Comparison of ENCODE assay signal across 27 cellular contexts in genomic region chr6:1324926-1325325, GRCh38. TPM values are rescaled to one million over a fixed set of nuclear protein-coding genes. Genes with fewer than 3 reads are reported as not detected.
A peak's percentile ranks its signal among the peaks of the same experiment; 100 is the strongest.
DNase-seq lines count a peak whose midpoint lies in the region; ATAC-seq, FAIRE-seq and TF ChIP-seq lines count a peak whose summit lies in the region.
"Had no signal": no experiment of that assay in that cellular context is flagged by ENCODE, and none has a peak within 500 bp of the region (broad histone marks: within the 10 kb centered on the region; RNA-seq: fewer than 3 reads in every experiment).

No MANE protein-coding gene starts in this region.

- no peaks in the 10 kb centered on the region for H3K9me3 Mint-ChIP-seq in Caco-2 (ENCODE audit: unreplicated experiment)
- H3K9me3 Mint-ChIP-seq: activated naive CD4-positive, alpha-beta T cell treated with anti-CD3 and anti-CD28 coated beads, Interleukin-2, amount 10 ng/mL, durations not matched to agents 7 days and 5 days; activated T-cell treated with anti-CD3 and anti-CD28 coated beads, Interleukin-2, amount 50 U/mL, for 72 hours had no signal

- peaks cover 11% of the 10 kb centered on the region for H3K36me3 Mint-ChIP-seq in Caco-2 (ENCODE audit: insufficient read depth, unreplicated experiment)
- H3K36me3 Mint-ChIP-seq: activated naive CD4-positive, alpha-beta T cell treated with anti-CD3 and anti-CD28 coated beads, Interleukin-2, amount 10 ng/mL, durations not matched to agents 7 days and 5 days had no signal

- TF ChIP-seq EP300 in HepG2 (IDR thresholded peaks at IDR 0.05; ENCODE audit: low read depth in 2 of 2, low read length in 2 of 2): peak in 1 of 2 experiments; percentile 61; a peak in 1 of 4 replicates
- TF ChIP-seq EP300 in HepG2 (CRISPR knock-in tag; IDR thresholded peaks at IDR 0.05; ENCODE audit: borderline replicate concordance): no peak

- POLR2A ChIA-PET in Caco-2 (lab: Charles Lee) (interaction anchor here (0.8 to 1.5 kb wide), 4 partner anchors 9 to 61 kb away, joined by 3 to 16 read pairs (median 4); no protein-coding TSS in a partner anchor), PC-3 (lab: Charles Lee; ENCODE audit: unreplicated experiment) (interaction anchor here (0.6 kb wide), 1 partner anchor 10 kb away, joined by 3 read pairs; no protein-coding TSS in a partner anchor), HepG2 (lab: Yijun Ruan, JAX) (interaction anchor here (1.1 to 8.2 kb wide), 11 partner anchors 11 to 488 kb away, joined by 3 to 269 read pairs (median 23); partner anchors contain the start of gene FOXQ1)

- H3K79me2 ChIP-seq in PC-3 (ENCODE audit: low read length) (no peaks in the 10 kb centered on the region), HepG2 (ENCODE audit: insufficient read depth, low read length) (no peaks in the 10 kb centered on the region)

- H3K27me3 Mint-ChIP-seq in Caco-2 (ENCODE audit: insufficient read depth, unreplicated experiment): no peaks in the 10 kb centered on the region

- in situ Hi-C loops in HepG2 (cut with HindIII; ENCODE audit: extremely low pct_ligation_motif_present, low pct_unique_long_range_greater_than_20kb): no loop called here

- H3F3A ChIP-seq in PC-3 (ENCODE audit: low read length, unreplicated experiment): no peaks in the 10 kb centered on the region

- peak overlapping the region; percentile 38 for H3K4me3 Mint-ChIP-seq in Caco-2 (ENCODE audit: unreplicated experiment)
- H3K4me3 Mint-ChIP-seq: activated naive CD4-positive, alpha-beta T cell treated with anti-CD3 and anti-CD28 coated beads, Interleukin-2, amount 10 ng/mL, durations not matched to agents 7 days and 5 days; activated T-cell treated with anti-CD3 and anti-CD28 coated beads, Interleukin-2, amount 50 U/mL, for 72 hours; neural crest cell had no signal

- no peak for FAIRE-seq in HepG2 (lab: Jason Lieb, UNC)
- FAIRE-seq: endothelial cell of umbilical vein, urothelium cell line had no signal

- 0 out of 2 replicates have a peak, but pooled peaks cover 2% of the 10 kb centered on the region for H3K9me3 ChIP-seq in Caco-2
- no peaks in the 10 kb centered on the region for H3K9me3 ChIP-seq in PC-3 (ENCODE audit: low read length)
- no peaks in the 10 kb centered on the region for H3K9me3 ChIP-seq in esophagus squamous epithelium
- H3K9me3 ChIP-seq in HepG2 (ENCODE audit: low read length): peaks cover 8% of the 10 kb centered on the region; the same call in 1 of the 2 replicates

- H3K4me1 ChIP-seq in Caco-2 (peaks cover 58% of the 10 kb centered on the region), PC-3 (ENCODE audit: insufficient read depth, low read length) (peaks cover 63% of the 10 kb centered on the region), esophagus squamous epithelium (peaks cover 0 to 64% (median 34%) of the 10 kb centered on the region in 3 donors), HepG2 (ENCODE audit: insufficient read depth, low read length) (peaks cover 77% of the 10 kb centered on the region)

- BruUV-seq in Caco-2 (replicated peaks; lab: Mats Ljungman, UMichigan) (TSS peak; percentile 91), PC-3 (replicated peaks; lab: Mats Ljungman, UMichigan) (TSS peak; percentile 90), HepG2 (replicated peaks; lab: Mats Ljungman, UMichigan) (TSS peak; percentile 91)

- WGBS in esophagus squamous epithelium, 2 donors: 66 to 78% methylated on average over 5 of the region's 7 CpGs
- WGBS in HepG2 (ENCODE audit: low lambda C conversion rate): 2% methylated on average over 6 of the region's 7 CpGs

- CTCF ChIA-PET in Caco-2 (lab: Charles Lee): interaction anchor here (0.9 to 1.5 kb wide), 4 partner anchors 9 to 412 kb away, joined by 3 to 10 read pairs (median 3); no protein-coding TSS in a partner anchor
- CTCF ChIA-PET in PC-3 (lab: Charles Lee): interaction anchor here (0.6 to 1.2 kb wide), 2 partner anchors 11 to 14 kb away, joined by 3 to 6 read pairs; no protein-coding TSS in a partner anchor
- CTCF ChIA-PET in HepG2 (lab: Yijun Ruan, JAX; ENCODE audit: low intra/inter-chr PET ratio, low total read pairs): no interaction called here

- peak overlapping the region; percentile 95 for H3K27ac ChIP-seq in PC-3 (ENCODE audit: low read length)
- peak overlapping the region; percentile 4 to 74 (median 60) for H3K27ac ChIP-seq in esophagus squamous epithelium
- H3K27ac ChIP-seq in HepG2 (ENCODE audit: extremely low read length, insufficient read depth, low read length): peak overlapping the region; percentile 70
- H3K27ac ChIP-seq: BLaER1 treated with 17β-estradiol and CSF1 and Interleukin-3, amounts not matched to agents 10 nM and 100 nM; dorsolateral prefrontal cortex had no signal

- no peak for TF ChIP-seq POLR2A in esophagus squamous epithelium (IDR thresholded peaks at IDR 0.05)
- no peak for TF ChIP-seq POLR2A in HepG2 (IDR thresholded peaks at IDR 0.05; ENCODE audit: insufficient read depth in 1 of 2, low read depth in 2 of 2, low read length in 2 of 2)

- peaks cover 39% of the 10 kb centered on the region for H3K4me1 Mint-ChIP-seq in Caco-2 (ENCODE audit: low read depth, unreplicated experiment)
- H3K4me1 Mint-ChIP-seq: activated naive CD4-positive, alpha-beta T cell treated with anti-CD3 and anti-CD28 coated beads, Interleukin-2, amount 10 ng/mL, durations not matched to agents 7 days and 5 days; neural crest cell had no signal

- no peaks in the 10 kb centered on the region for H3K9me2 ChIP-seq in PC-3 (replicated peaks; ENCODE audit: low read length)

- H3K4me3 ChIP-seq in Caco-2 (ENCODE audit: low read depth, low read length) (no peak overlapping the region), PC-3 (ENCODE audit: low read length) (peak overlapping the region; percentile 9; the same call in 1 of the 2 replicates), esophagus squamous epithelium (no peak overlapping the region), HepG2 (replicated peaks in 1 of 3; ENCODE audit: insufficient read depth in 1 of 3, low read depth in 2 of 3, low read length in 3 of 3) (peak overlapping the region in 2 of 3 experiments; percentile 6 to 34; a peak in 3 of 6 replicates)
- H3K4me3 ChIP-seq: BLaER1 treated with 17β-estradiol and CSF1 and Interleukin-3, amounts not matched to agents 10 nM and 100 nM; dorsolateral prefrontal cortex had no signal

- peak overlapping the region; percentile 68 for H3K4me2 ChIP-seq in PC-3 (ENCODE audit: low read length)
- peak overlapping the region; percentile 72 for H3K4me2 ChIP-seq in HepG2 (ENCODE audit: low read depth, low read length)

- H2AFZ ChIP-seq in PC-3 (ENCODE audit: low read length): peak overlapping the region; percentile 5; the same call in 1 of the 2 replicates
- H2AFZ ChIP-seq in HepG2 (ENCODE audit: low read length): no peak overlapping the region

- intact Hi-C loops in Caco-2 (cut with micrococcal nuclease; ENCODE audit: unreplicated experiment) (loop anchor here (1.0 kb wide), 1 partner anchor 10 kb away; no protein-coding TSS in a partner anchor), PC-3 (cut with micrococcal nuclease) (no loop called here), esophagus squamous epithelium (cut with DNase I) (no loop called here), HepG2 (cut with micrococcal nuclease; ENCODE audit: unreplicated experiment) (loop anchor here (1.0 to 5.0 kb wide), 2 partner anchors 10 to 268 kb away; no protein-coding TSS in a partner anchor)

- TF ChIP-seq CTCF in Caco-2 (IDR thresholded peaks at IDR 0.05; ENCODE audit: insufficient read depth in 1 of 2, low read depth in 1 of 2, low read length in 1 of 2, severe bottlenecking in 1 of 2, unreplicated experiment in 1 of 2) (no peak), PC-3 (conservative IDR thresholded peaks at IDR 0.05; ENCODE audit: low read depth, low read length) (no peak), esophagus squamous epithelium (IDR thresholded peaks at IDR 0.05) (no peak), HepG2 (CRISPR knock-in tag; IDR thresholded peaks at IDR 0.05) (no peak; the same call in 1 of the 2 replicates)

- H3K36me3 ChIP-seq in Caco-2 (ENCODE audit: control insufficient read depth, insufficient read depth, low read length): no peaks in the 10 kb centered on the region
- no peaks in the 10 kb centered on the region for H3K36me3 ChIP-seq in PC-3 (ENCODE audit: low read depth, low read length)
- no peaks in the 10 kb centered on the region for H3K36me3 ChIP-seq in esophagus squamous epithelium
- no peaks in the 10 kb centered on the region for H3K36me3 ChIP-seq in HepG2 (replicated peaks in 1 of 2; ENCODE audit: control insufficient read depth in 1 of 2, insufficient read depth in 2 of 2, low read length in 2 of 2)
- H3K36me3 ChIP-seq: BLaER1 treated with 17β-estradiol and CSF1 and Interleukin-3, amounts not matched to agents 10 nM and 100 nM had no signal

- 0 out of 2 replicates have a peak, but pooled peaks have one; percentile 16 for TF ChIP-seq RAD21 in HepG2 (CRISPR knock-in tag; IDR thresholded peaks at IDR 0.05)

- DNase-seq in Caco-2: no peak
- peak; percentile 66 for DNase-seq in PC-3
- DNase-seq in esophagus squamous epithelium (lab: John Stamatoyannopoulos, UW): no peak
- peak; percentile 80 for DNase-seq in HepG2 (ENCODE audit: low spot score)
- DNase-seq in activated CD8-positive, alpha-beta memory T cell treated with anti-CD3 and anti-CD28 coated beads, Interleukin-2, amount 50 U/mL, for 4 hours: no peak
- no peak for DNase-seq in foreskin melanocyte
- DNase-seq: activated naive CD4-positive, alpha-beta T cell treated with anti-CD3 and anti-CD28 coated beads, Interleukin-2, amount 10 ng/mL, durations not matched to agents 7 days and 5 days; activated T-cell treated with anti-CD3 and anti-CD28 coated beads, Interleukin-2, amount 50 U/mL, for 72 hours; DMS 273 treated with DMSO at 0.1 percent for 48 hours; dorsolateral prefrontal cortex; GDM1; Kasumi-1; left colon; NCI-H2081; NCI-H345; NCI-H82; SHP77 treated with DMSO at 0.1 percent for 48 hours had no signal

- ATAC-seq in PC-3: no peak
- ATAC-seq in HepG2: peak; percentile 8
- ATAC-seq in GM21576 (IDR thresholded peaks at IDR 0.05; ENCODE audit: unreplicated experiment): no peak
- ATAC-seq in GM18511 (IDR thresholded peaks at IDR 0.05; ENCODE audit: unreplicated experiment): no peak
- ATAC-seq: left colon, sciatic nerve had no signal

- H4K20me1 ChIP-seq in PC-3 (ENCODE audit: low read length) (no peaks in the 10 kb centered on the region), HepG2 (ENCODE audit: insufficient read depth, low read length) (no peaks in the 10 kb centered on the region)
- H4K20me1 ChIP-seq: BLaER1 treated with 17β-estradiol and CSF1 and Interleukin-3, amounts not matched to agents 10 nM and 100 nM had no signal

- H3K27me3 ChIP-seq in Caco-2 (replicated peaks; ENCODE audit: control insufficient read depth, insufficient read depth, low read length) (no peaks in the 10 kb centered on the region), PC-3 (ENCODE audit: low read length) (no peaks in the 10 kb centered on the region), esophagus squamous epithelium (no peaks in the 10 kb centered on the region), HepG2 (ENCODE audit: control insufficient read depth in 1 of 2, insufficient read depth in 2 of 2, low read length in 2 of 2) (no peaks in the 10 kb centered on the region)

- H3K9ac ChIP-seq in PC-3 (ENCODE audit: low read length) (peak overlapping the region; percentile 68), HepG2 (ENCODE audit: insufficient read depth, low read depth, low read length) (peak overlapping the region; percentile 50)
- H3K9ac ChIP-seq: BLaER1 treated with 17β-estradiol and CSF1 and Interleukin-3, amounts not matched to agents 10 nM and 100 nM had no signal

- peak overlapping the region; percentile 79 for H3K27ac Mint-ChIP-seq in Caco-2 (ENCODE audit: unreplicated experiment)
- H3K27ac Mint-ChIP-seq: activated naive CD4-positive, alpha-beta T cell treated with anti-CD3 and anti-CD28 coated beads, Interleukin-2, amount 10 ng/mL, durations not matched to agents 7 days and 5 days; activated T-cell treated with anti-CD3 and anti-CD28 coated beads, Interleukin-2, amount 50 U/mL, for 72 hours had no signal

RNA-seq across cellular contexts. Expression of gene FOXQ1, which starts 13.0 kb away (rescaled TPM):
- total RNA-seq in Caco-2 (2022): 170 and 191 TPM in 2 replicates
- 7.5 and 12.4 TPM in 2 replicates for total RNA-seq in PC-3 (2014; rRNA removed)
- total RNA-seq in esophagus squamous epithelium: 10 to 100 TPM in 3 of 4 donors, 1 to 10 TPM in 1; 8.1 to 13.0 (median 10.7) TPM
- 39.2 and 39.8 TPM in 2 replicates for total RNA-seq in HepG2 (2016; rRNA removed; fragmentation: Illumina TruSeq; extraction: Trizol)
- total RNA-seq in HepG2 (2016; cell fraction: cytosol; rRNA removed; fragmentation: Illumina TruSeq; extraction: Trizol; ENCODE audit: low read depth): 15.7 and 16.9 TPM in 2 replicates
- total RNA-seq in HepG2 (2016; cell fraction: insoluble cytoplasmic fraction; rRNA removed; fragmentation: Illumina TruSeq; extraction: Trizol): 33.8 and 40.6 TPM in 2 replicates
- total RNA-seq in HepG2 (2016; cell fraction: membrane; rRNA removed; fragmentation: Illumina TruSeq; extraction: Trizol): 48.5 and 52.3 TPM in 2 replicates
- total RNA-seq in HepG2 (2016; cell fraction: nucleus; rRNA removed; fragmentation: Illumina TruSeq; extraction: Trizol): 33.3 and 37.9 TPM in 2 replicates
- polyA plus RNA-seq in HepG2 (2011; rRNA removed): 25.3 and 35.2 TPM in 2 replicates
- polyA plus RNA-seq in HepG2 (2011; cell fraction: cytosol; rRNA removed): 23.3 and 28.0 TPM in 2 replicates
- 24.4 and 38.2 TPM in 2 replicates for polyA plus RNA-seq in HepG2 (2011; cell fraction: nucleus; rRNA removed)
- 29.4 and 33.5 TPM in 2 replicates for polyA plus RNA-seq in HepG2 (2012)
- 14.0 and 20.5 TPM in 2 replicates for polyA plus RNA-seq in HepG2 (2016; cell fraction: cytosol; fragmentation: Illumina TruSeq; extraction: Trizol; ENCODE audit: low read depth)
- polyA plus RNA-seq in HepG2 (2016; cell fraction: insoluble cytoplasmic fraction; fragmentation: Illumina TruSeq; extraction: Trizol; ENCODE audit: low read depth): 80.2 and 86.7 TPM in 2 replicates
- 44.4 and 57.9 TPM in 2 replicates for polyA plus RNA-seq in HepG2 (2016; cell fraction: membrane; fragmentation: Illumina TruSeq; extraction: Trizol; ENCODE audit: low read depth)
- polyA plus RNA-seq in HepG2 (2016; cell fraction: nucleus; fragmentation: Illumina TruSeq; extraction: Trizol; ENCODE audit: insufficient read depth, low read depth): 69.2 and 74.9 TPM in 2 replicates
- 8.1 and 73.3 TPM in 2 replicates for polyA minus RNA-seq in HepG2 (2011; rRNA and poly(A)+ RNA removed; ENCODE audit: low replicate concordance)
- polyA minus RNA-seq in HepG2 (2011; cell fraction: cytosol; rRNA and poly(A)+ RNA removed): 46.4 and 59.0 TPM in 2 replicates
- polyA minus RNA-seq in HepG2 (2011; cell fraction: nucleus; rRNA and poly(A)+ RNA removed): 48.1 and 66.8 TPM in 2 replicates
- total RNA-seq: activated T-cell treated with anti-CD3 and anti-CD28 coated beads, Interleukin-2, amount 50 U/mL, for 72 hours; cardiac septum; endothelial cell of umbilical vein; glomerular endothelial cell; neural crest cell; OCI-LY7 had no signal
- polyA plus RNA-seq: endothelial cell of umbilical vein had no signal

Comparison
In these comparisons a context has a peak if more than half of its experiments do, and no peak if none do; other contexts are left out.
1. DNase-seq: peak in PC-3 (single experiment) and HepG2 (single experiment); none in Caco-2 (0 of 2), esophagus squamous epithelium (single experiment), activated CD8-positive, alpha-beta memory T cell treated with anti-CD3 and anti-CD28 coated beads, Interleukin-2, amount 50 U/mL, for 4 hours (single experiment) and foreskin melanocyte (single experiment).
2. H3K4me3 ChIP-seq: peak in PC-3 (single experiment) and HepG2 (2 of 3); none in Caco-2 (single experiment) and esophagus squamous epithelium (0 of 4).
3. intact Hi-C loops: an anchor here in Caco-2 (1.0 kb wide) and HepG2 (1.0 to 5.0 kb wide); none called in PC-3 and esophagus squamous epithelium.
4. Peak in every context shown above with its lines, with median percentiles within 50 percentile points of each other: H3K27ac ChIP-seq.